In genomic region chr4:169267070-169267469, GRCh38 we compare ENCODE assay signal across 16 cellular contexts. TPM values are rescaled to one million over a fixed set of nuclear protein-coding genes. Genes with fewer than 3 reads are reported as not detected.
DNase-seq lines count a peak whose midpoint lies in the region; ATAC-seq and TF ChIP-seq lines count a peak whose summit lies in the region.
"Had no signal": no experiment of that assay in that cellular context is flagged by ENCODE, and none has a peak within 500 bp of the region (broad histone marks: within the 10 kb centered on the region; RNA-seq: fewer than 3 reads in every experiment).

No MANE protein-coding gene starts in this region.

- no peak for DNase-seq in Panc1 (ENCODE audit: low read depth, low spot score)
- no peak for DNase-seq in fibroblast of mammary gland (ENCODE audit: low read depth)
- DNase-seq in osteoblast (ENCODE audit: insufficient read length, low spot score, missing footprints), result no peak
- no peak for DNase-seq in T-helper 17 cell
- DNase-seq in GM19238 (ENCODE audit: insufficient read length, low spot score), result no peak
- DNase-seq in SIG-M5 (lab: John Stamatoyannopoulos, UW), result no peak
- no peak for DNase-seq in SJCRH30
- DNase-seq: activated effector memory CD4-positive, alpha-beta T cell treated with anti-CD3 and anti-CD28 coated beads, Interleukin-2, amount 50 U/mL, for 16 hours; DMS79 treated with DMSO at 0.1 percent for 48 hours; midbrain; NCI-H2081; NCI-H774; transverse colon had no signal

- H3K27ac ChIP-seq in BLaER1 treated with 17β-estradiol and CSF1 and Interleukin-3, amounts not matched to agents 10 nM and 100 nM, result no peak overlapping the region
- H3K27ac ChIP-seq in Panc1 (ENCODE audit: low read length) (peak overlapping the region; percentile 4; the same call in 1 of the 2 replicates), osteoblast (ENCODE audit: low read depth, low read length) (peak overlapping the region; percentile 66), SJCRH30 (no peak overlapping the region)
- H3K27ac ChIP-seq: SJSA1 had no signal

- peaks cover 0 to 3% (median 0%) of the 10 kb centered on the region in 11 experiments; a peak in 1 of 22 replicates for H3K27me3 ChIP-seq in BLaER1 treated with 17β-estradiol and CSF1 and Interleukin-3, amounts not matched to agents 10 nM and 100 nM
- no peaks in the 10 kb centered on the region for H3K27me3 ChIP-seq in Panc1 (ENCODE audit: control insufficient read depth, insufficient read depth, low read length)
- H3K27me3 ChIP-seq in osteoblast (ENCODE audit: insufficient read depth, low read length), result no peaks in the 10 kb centered on the region
- no peaks in the 10 kb centered on the region for H3K27me3 ChIP-seq in SJCRH30
- H3K27me3 ChIP-seq: SJSA1, transverse colon had no signal

- intact Hi-C loops in Panc1 (cut with micrococcal nuclease; ENCODE audit: unreplicated experiment), result no loop called here

- CTCF ChIA-PET in Panc1 (lab: Charles Lee), result no interaction called here

- H3K79me2 ChIP-seq in osteoblast (ENCODE audit: insufficient read depth, low read length), result peaks cover 87% of the 10 kb centered on the region

- peaks cover 3% of the 10 kb centered on the region for H3K4me1 Mint-ChIP-seq in T-helper 17 cell

- 0 out of 22 replicates have a peak overlapping the region, but pooled peaks of 1 of the 11 experiments have one; percentile 21 for H3K9ac ChIP-seq in BLaER1 treated with 17β-estradiol and CSF1 and Interleukin-3, amounts not matched to agents 10 nM and 100 nM

- POLR2A ChIA-PET in Panc1 (lab: Charles Lee), result no interaction called here

- BruUV-seq in Panc1 (replicated peaks; lab: Mats Ljungman, UMichigan), result no TSS peak

- H3K4me1 ChIP-seq in BLaER1 treated with 17β-estradiol and CSF1 and Interleukin-3, amounts not matched to agents 10 nM and 100 nM, result peaks cover 39 to 74% (median 55%) of the 10 kb centered on the region in 10 experiments
- H3K4me1 ChIP-seq in Panc1 (ENCODE audit: control insufficient read depth, insufficient read depth, low read length), result peaks cover 23% of the 10 kb centered on the region
- peaks cover 49% of the 10 kb centered on the region for H3K4me1 ChIP-seq in osteoblast (ENCODE audit: insufficient read depth, low read length)
- H3K4me1 ChIP-seq in SJCRH30, result no peaks in the 10 kb centered on the region; the same call in 1 of the 2 replicates

- peak overlapping the region in 5 of 10 experiments; percentile 8 to 94 (median 86); a peak in 4 of 20 replicates for H3K4me3 ChIP-seq in BLaER1 treated with 17β-estradiol and CSF1 and Interleukin-3, amounts not matched to agents 10 nM and 100 nM
- H3K4me3 ChIP-seq in Panc1 (ENCODE audit: low read depth in 2 of 2, low read length in 2 of 2) (no peak overlapping the region; a peak in 1 of 4 replicates), fibroblast of mammary gland (ENCODE audit: control insufficient read depth, low read depth, low read length) (peak overlapping the region; percentile 6), osteoblast (ENCODE audit: insufficient read depth, low read length) (peak overlapping the region; percentile 96), SJCRH30 (no peak overlapping the region)
- H3K4me3 ChIP-seq: SJSA1 had no signal

- H3K9me3 ChIP-seq in BLaER1 treated with 17β-estradiol and CSF1 and Interleukin-3, amounts not matched to agents 10 nM and 100 nM (replicated peaks in 1 of 11), result peaks cover 0 to 17% (median 10%) of the 10 kb centered on the region in 11 experiments; a peak in 8 of 22 replicates
- H3K9me3 ChIP-seq in Panc1 (ENCODE audit: control insufficient read depth, insufficient read depth, low read depth, low read length), result no peaks in the 10 kb centered on the region
- no peaks in the 10 kb centered on the region for H3K9me3 ChIP-seq in osteoblast (ENCODE audit: low read depth, low read length)
- H3K9me3 ChIP-seq in T-helper 17 cell (ENCODE audit: control insufficient read depth, low read length, poor library complexity, severe bottlenecking), result peaks cover 3% of the 10 kb centered on the region
- no peaks in the 10 kb centered on the region for H3K9me3 ChIP-seq in SJCRH30 (replicated peaks)
- H3K9me3 ChIP-seq: transverse colon had no signal

- peaks cover 6 to 78% (median 60%) of the 10 kb centered on the region in 11 experiments; a peak in 20 of 22 replicates for H4K20me1 ChIP-seq in BLaER1 treated with 17β-estradiol and CSF1 and Interleukin-3, amounts not matched to agents 10 nM and 100 nM
- peaks cover 61% of the 10 kb centered on the region for H4K20me1 ChIP-seq in osteoblast (ENCODE audit: insufficient read depth, low read length)

- TF ChIP-seq CTCF in Panc1 (IDR thresholded peaks at IDR 0.05) (no peak), fibroblast of mammary gland (conservative IDR thresholded peaks at IDR 0.05; ENCODE audit: control insufficient read depth, insufficient read depth, low read depth, low read length) (no peak), osteoblast (IDR thresholded peaks at IDR 0.05; ENCODE audit: extremely low read depth, low read depth, low read length) (no peak)

- peaks cover 45% of the 10 kb centered on the region for H3K27me3 Mint-ChIP-seq in T-helper 17 cell
- H3K27me3 Mint-ChIP-seq: B cell had no signal

- peak overlapping the region; percentile 6 to 98 (median 89); a peak in 21 of 22 replicates for H3K4me2 ChIP-seq in BLaER1 treated with 17β-estradiol and CSF1 and Interleukin-3, amounts not matched to agents 10 nM and 100 nM
- peak overlapping the region; percentile 94 for H3K4me2 ChIP-seq in osteoblast (ENCODE audit: insufficient read depth, low read length)

- no peaks in the 10 kb centered on the region for H3K36me3 Mint-ChIP-seq in T-helper 17 cell (ENCODE audit: low read depth)

- no peak for ATAC-seq in Panc1
- ATAC-seq in T-helper 17 cell, result no peak

- H3K27ac Mint-ChIP-seq in T-helper 17 cell, result no peak overlapping the region
- H3K27ac Mint-ChIP-seq: B cell had no signal

- H3K36me3 ChIP-seq in BLaER1 treated with 17β-estradiol and CSF1 and Interleukin-3, amounts not matched to agents 10 nM and 100 nM, result peaks cover 15 to 65% (median 52%) of the 10 kb centered on the region in 11 experiments; a peak in 20 of 22 replicates
- H3K36me3 ChIP-seq in Panc1 (ENCODE audit: control insufficient read depth, insufficient read depth, low read length) (peaks cover 3% of the 10 kb centered on the region), osteoblast (ENCODE audit: insufficient read depth, low read length) (peaks cover 59% of the 10 kb centered on the region), SJCRH30 (peaks cover 5% of the 10 kb centered on the region; the same call in 1 of the 2 replicates)
- H3K36me3 ChIP-seq: transverse colon had no signal

- no peak overlapping the region for H2AFZ ChIP-seq in osteoblast (ENCODE audit: low read length)

- in situ Hi-C loops in Panc1 (cut with HindIII; ENCODE audit: low pct_unique_long_range_greater_than_20kb, low sequenced_read_pairs), result no loop called here

- H3K4me3 Mint-ChIP-seq in T-helper 17 cell, result no peak overlapping the region
- H3K4me3 Mint-ChIP-seq: B cell had no signal

RNA-seq across cellular contexts. Expression of gene SH3RF1, which starts 3.7 kb away (rescaled TPM):
- total RNA-seq in Panc1 (2021; ENCODE audit: unreplicated experiment), result 11.5 TPM
- polyA plus RNA-seq in Panc1 (2012; ENCODE audit: insufficient read length), result 5.8 TPM
- 33.0 and 37.6 TPM in 2 replicates for total RNA-seq in osteoblast
- total RNA-seq in T-helper 17 cell, result under 1 TPM; 0.16 to 0.42 TPM
- 4.6 and 5.8 TPM in 2 replicates for total RNA-seq in SJCRH30 (2014; rRNA removed; shearing (Covaris generic))

Comparison
In these comparisons a context has a peak if more than half of its experiments do, and no peak if none do; other contexts are left out.
1. H3K27ac ChIP-seq: peak in Panc1 (single experiment) and osteoblast (single experiment); none in BLaER1 treated with 17β-estradiol and CSF1 and Interleukin-3, amounts not matched to agents 10 nM and 100 nM (0 of 11) and SJCRH30 (single experiment).
2. H3K4me3 ChIP-seq: peak in fibroblast of mammary gland (single experiment) and osteoblast (single experiment); none in Panc1 (0 of 2) and SJCRH30 (single experiment).